ENCODE assay signal across 7 cellular contexts in genomic region chr2:89935991-89936390, GRCh38.
A peak's percentile ranks its signal among the peaks of the same experiment; 100 is the strongest.
DNase-seq lines count a peak whose midpoint lies in the region; ATAC-seq, FAIRE-seq and TF ChIP-seq lines count a peak whose summit lies in the region.
"Not testable (repeated sequence)": the region's sequence is repeated elsewhere in the genome, so short reads cannot be mapped to it uniquely, and the experiment has no call there.

No MANE protein-coding gene starts in this region.

- H3K27ac Mint-ChIP-seq in immature natural killer cell (peak overlapping the region in 4 of 6 donors; percentile 36 to 77 (median 52)), natural killer cell (peak overlapping the region in 1 of 2 donors; percentile 68)

- H3K36me3 ChIP-seq in BLaER1; DOHH2 (ENCODE audit: control insufficient read depth, low read length); Karpas-422 (ENCODE audit: insufficient read depth, low read length); OCI-LY7 (ENCODE audit: insufficient read depth, low read length); GM12878 (ENCODE audit: control insufficient read depth in 2 of 2, insufficient read depth in 2 of 2, low read length in 1 of 2): not testable (repeated sequence)

- not testable (repeated sequence) for BruUV-seq in OCI-LY7 (replicated peaks; lab: Mats Ljungman, UMichigan); GM12878 (replicated peaks; lab: Mats Ljungman, UMichigan)

- not testable (repeated sequence) for TF ChIP-seq EP300 in GM12878 (IDR thresholded peaks at IDR 0.05; ENCODE audit: borderline replicate concordance in 1 of 2, control insufficient read depth in 1 of 2, low read depth in 2 of 2, low read length in 2 of 2)

- in situ Hi-C loops in GM12878 (cut with MboI), result not testable (repeated sequence)

- peak; percentile 66 for DNase-seq in Karpas-422
- peak; percentile 62 for DNase-seq in OCI-LY7 (ENCODE audit: low spot score)
- not testable (repeated sequence) for DNase-seq in GM12878 (ENCODE audit: low read depth, low spot score); immature natural killer cell; natural killer cell

- CTCF ChIA-PET in OCI-LY7 (lab: Charles Lee; ENCODE audit: unreplicated experiment); GM12878 (lab: Yijun Ruan, JAX): not testable (repeated sequence)

- 50% methylated on average over 1 of the region's 1 CpG for WGBS in GM12878 (ENCODE audit: insufficient coverage, insufficient replicate concordance, low lambda C conversion rate, missing lambda C conversion rate)

- POLR2A ChIA-PET in OCI-LY7 (lab: Charles Lee); GM12878 (lab: Charles Lee): not testable (repeated sequence)

- not testable (repeated sequence) for H4K20me1 ChIP-seq in BLaER1; DOHH2 (ENCODE audit: control insufficient read depth, insufficient read depth, low read depth, low read length); Karpas-422 (ENCODE audit: insufficient read depth, low read depth, low read length); OCI-LY7 (ENCODE audit: insufficient read depth, low read length); GM12878 (ENCODE audit: control insufficient read depth, insufficient read depth)

- H3K4me3 Mint-ChIP-seq in immature natural killer cell (peak overlapping the region in 3 of 5 donors; percentile 16 to 54 (median 54)), natural killer cell (peak overlapping the region; percentile 72)

- H3K4me1 Mint-ChIP-seq in immature natural killer cell, result peaks cover 25 to 31% of the 10 kb centered on the region in 2 donors
- H3K4me1 Mint-ChIP-seq in natural killer cell, result peaks cover 4 to 13% of the 10 kb centered on the region in 2 donors

- not testable (repeated sequence) for H3K9me2 ChIP-seq in DOHH2 (replicated peaks; ENCODE audit: control insufficient read depth, low read length); Karpas-422 (replicated peaks; ENCODE audit: insufficient read depth, low read length); OCI-LY7 (ENCODE audit: insufficient read depth, low read length)

- not testable (repeated sequence) for H3K4me3 ChIP-seq in BLaER1; DOHH2 (ENCODE audit: low read length); Karpas-422 (ENCODE audit: low read length); GM12878
- peak overlapping the region; percentile 3 for H3K4me3 ChIP-seq in OCI-LY7 (ENCODE audit: low read depth, low read length, poor library complexity, severe bottlenecking)

- TF ChIP-seq RAD21 in GM12878 (IDR thresholded peaks at IDR 0.05; ENCODE audit: insufficient read depth, low read depth, low read length), result not testable (repeated sequence)

- peaks cover 32% of the 10 kb centered on the region for H3K4me1 ChIP-seq in BLaER1
- H3K4me1 ChIP-seq in DOHH2 (ENCODE audit: control insufficient read depth, low read length), result peaks cover 25% of the 10 kb centered on the region
- peaks cover 52% of the 10 kb centered on the region for H3K4me1 ChIP-seq in Karpas-422 (ENCODE audit: low read length)
- H3K4me1 ChIP-seq in OCI-LY7 (ENCODE audit: insufficient read depth, low read length, poor library complexity, severe bottlenecking), result peaks cover 37% of the 10 kb centered on the region
- H3K4me1 ChIP-seq in GM12878 (ENCODE audit: control insufficient read depth, insufficient read depth, low read length), result not testable (repeated sequence)

- SMC1A ChIA-PET in GM12878 (lab: Charles Lee; ENCODE audit: uncharacterized antibody, unreplicated experiment), result not testable (repeated sequence)

- not testable (repeated sequence) for H3K79me2 ChIP-seq in DOHH2 (ENCODE audit: control insufficient read depth, low read length); Karpas-422 (ENCODE audit: low read length); OCI-LY7 (ENCODE audit: insufficient read depth, low read depth, low read length); GM12878 (ENCODE audit: control insufficient read depth, insufficient read depth, low read length)

- H3K9me3 Mint-ChIP-seq in immature natural killer cell, natural killer cell: not testable (repeated sequence)

- not testable (repeated sequence) for H3F3A ChIP-seq in DOHH2 (ENCODE audit: control insufficient read depth, insufficient read depth)

- H2AFZ ChIP-seq in Karpas-422 (ENCODE audit: low read length) (peak overlapping the region; percentile 48; the same call in 1 of the 2 replicates), OCI-LY7 (ENCODE audit: low read length) (peak overlapping the region; percentile 68; the same call in 1 of the 2 replicates)
- not testable (repeated sequence) for H2AFZ ChIP-seq in GM12878 (ENCODE audit: control insufficient read depth, low read depth, low read length)

- TF ChIP-seq POLR2A in GM12878 (IDR thresholded peaks at IDR 0.05; ENCODE audit: low read depth, low read length), result not testable (repeated sequence)

- not testable (repeated sequence) for H3K36me3 Mint-ChIP-seq in immature natural killer cell, natural killer cell

- RAD21 ChIA-PET in GM12878 (lab: Charles Lee; ENCODE audit: unreplicated experiment), result not testable (repeated sequence)

- not testable (repeated sequence) for H3K27me3 Mint-ChIP-seq in immature natural killer cell (ENCODE audit: low read depth in 3 of 3); natural killer cell (ENCODE audit: low read depth in 2 of 2)

- not testable (repeated sequence) for TF ChIP-seq CTCF in DOHH2 (IDR thresholded peaks at IDR 0.05; ENCODE audit: low read depth, low read length, poor library complexity, severe bottlenecking); OCI-LY7 (conservative IDR thresholded peaks at IDR 0.05; ENCODE audit: low read length); GM12878 (IDR thresholded peaks at IDR 0.05 in 2 of 3, conservative IDR thresholded peaks at IDR 0.05 in 1 of 3; ENCODE audit: control insufficient read depth in 2 of 3, extremely low read depth in 1 of 3, insufficient read depth in 1 of 3, low read depth in 3 of 3, low read length in 3 of 3); natural killer cell (IDR thresholded peaks at IDR 0.05)

- H3K27me3 ChIP-seq in BLaER1; DOHH2 (ENCODE audit: control insufficient read depth, low read length); Karpas-422 (ENCODE audit: low read length); GM12878 (replicated peaks in 1 of 2; ENCODE audit: control insufficient read depth in 2 of 2, insufficient read depth in 2 of 2, low read length in 1 of 2): not testable (repeated sequence)

- peak; percentile 93 for FAIRE-seq in GM12878 (lab: Jason Lieb, UNC)

- ATAC-seq in GM12878, natural killer cell: not testable (repeated sequence)

- intact Hi-C loops in OCI-LY7 (cut with micrococcal nuclease; ENCODE audit: unreplicated experiment); GM12878 (cut with micrococcal nuclease; ENCODE audit: unreplicated experiment); natural killer cell (cut with micrococcal nuclease): not testable (repeated sequence)

- not testable (repeated sequence) for H3K9ac ChIP-seq in BLaER1; Karpas-422 (ENCODE audit: low read length); GM12878 (ENCODE audit: control insufficient read depth, insufficient read depth, low read length)

- H3K9me3 ChIP-seq in BLaER1; DOHH2 (ENCODE audit: control insufficient read depth, insufficient read depth, low read length); Karpas-422 (ENCODE audit: low read length); OCI-LY7 (ENCODE audit: low read length); GM12878 (replicated peaks; ENCODE audit: control insufficient read depth, insufficient read depth, low read length): not testable (repeated sequence)

- peak overlapping the region; percentile 58 for H3K4me2 ChIP-seq in BLaER1
- peak overlapping the region; percentile 17 for H3K4me2 ChIP-seq in DOHH2 (ENCODE audit: low read length)
- H3K4me2 ChIP-seq in Karpas-422 (ENCODE audit: low read depth, low read length, poor library complexity, severe bottlenecking), result peak overlapping the region; percentile 32
- H3K4me2 ChIP-seq in OCI-LY7 (ENCODE audit: low read length), result peak overlapping the region; percentile 71
- not testable (repeated sequence) for H3K4me2 ChIP-seq in GM12878 (ENCODE audit: control insufficient read depth, insufficient read depth)

- H3K27ac ChIP-seq in BLaER1 (peak overlapping the region; percentile 4; the same call in 1 of the 2 replicates), Karpas-422 (ENCODE audit: low read length) (peak overlapping the region; percentile 81), OCI-LY7 (ENCODE audit: low read depth, low read length, poor library complexity, severe bottlenecking) (peak overlapping the region; percentile 69)
- H3K27ac ChIP-seq in DOHH2 (ENCODE audit: low read depth, low read length); GM12878 (ENCODE audit: control insufficient read depth, insufficient read depth): not testable (repeated sequence)
